1 cellular context compared by ENCODE assay signal in genomic region chr22:24631430-24632016, GRCh38.
TF ChIP-seq lines count a peak whose summit lies in the region.

No MANE protein-coding gene starts in this region.

TF ChIP-seq in IMR-90, 13 proteins besides CTCF, POLR2A, EP300 and RAD21:
- peak; percentile 52 for TF ChIP-seq CEBPB (IDR thresholded peaks at IDR 0.05; ENCODE audit: low read depth, low read length)
